17 cellular contexts compared by ENCODE assay signal in the genomic region with DNA sequence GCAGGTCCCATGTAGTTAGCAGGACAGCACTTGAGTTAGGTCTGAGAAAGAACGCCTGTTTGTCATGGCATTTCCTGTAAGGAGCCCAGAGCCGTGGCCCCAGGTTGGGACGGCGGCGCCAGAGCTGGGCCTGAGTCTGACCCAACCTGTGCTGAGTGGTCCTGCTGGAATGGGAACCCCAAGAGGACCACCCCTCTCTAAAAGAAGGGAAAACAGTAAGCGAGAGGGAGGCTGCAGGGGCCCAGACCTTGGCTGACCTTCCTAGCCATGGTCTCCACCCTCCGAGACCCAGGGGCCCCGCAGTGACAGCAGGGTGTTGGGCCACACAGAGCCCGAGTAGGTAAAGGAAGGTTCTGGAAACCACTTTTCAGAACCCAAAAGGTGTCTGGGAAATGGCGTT. TPM values are rescaled to one million over a fixed set of nuclear protein-coding genes. Genes with fewer than 3 reads are reported as not detected.
A peak's percentile ranks its signal among the peaks of the same experiment; 100 is the strongest.
DNase-seq lines count a peak whose midpoint lies in the region; ATAC-seq and TF ChIP-seq lines count a peak whose summit lies in the region.
"Had no signal": no experiment of that assay in that cellular context is flagged by ENCODE, and none has a peak within 500 bp of the region (broad histone marks: within the 10 kb centered on the region; RNA-seq: fewer than 3 reads in every experiment).

No MANE protein-coding gene starts in this region.

- H3F3A ChIP-seq in MM.1S (ENCODE audit: insufficient read depth, low read length) = peaks cover 19% of the 10 kb centered on the region

- TF ChIP-seq POLR2A in heart left ventricle (IDR thresholded peaks at IDR 0.05) = no peak

- H3K4me3 ChIP-seq in heart left ventricle (no peak overlapping the region), MM.1S (ENCODE audit: low read length) (peak overlapping the region; percentile 66), right atrium auricular region (no peak overlapping the region)
- H3K4me3 ChIP-seq: SJSA1 had no signal

- no peaks in the 10 kb centered on the region for H3K9me2 ChIP-seq in MM.1S (replicated peaks; ENCODE audit: insufficient read depth, low read length)

- no peak for TF ChIP-seq CTCF in heart left ventricle (IDR thresholded peaks at IDR 0.05)
- no peak for TF ChIP-seq CTCF in MM.1S (IDR thresholded peaks at IDR 0.05; ENCODE audit: low read length)
- TF ChIP-seq CTCF in right atrium auricular region (IDR thresholded peaks at IDR 0.05) = no peak
- no peak for TF ChIP-seq CTCF in endothelial cell (IDR thresholded peaks at IDR 0.05; ENCODE audit: unreplicated experiment)

- DNase-seq in heart left ventricle = no peak
- no peak for DNase-seq in Right ventricle myocardium inferior (ENCODE audit: missing footprints)
- DNase-seq in MM.1S = no peak
- no peak for DNase-seq in right atrium auricular region (ENCODE audit: low spot score)
- DNase-seq in stimulated activated effector memory CD8-positive, alpha-beta T cell treated with anti-CD3 and anti-CD28 coated beads, Interleukin-12 subunit alpha, Interleukin-12 subunit beta, amount 100 ng/mL, for 72 hours (ENCODE audit: low spot score in 2 of 2) = no peak
- no peak for DNase-seq in endothelial cell (ENCODE audit: low spot score)
- DNase-seq in effector memory CD8-positive, alpha-beta T cell = no peak
- no peak for DNase-seq in activated T-cell treated with anti-CD3 and anti-CD28 coated beads, Interleukin-2, amount 50 U/mL, for 48 hours
- DNase-seq: Karpas-422, NCI-H1930, NCI-H510A, NCI-H82 had no signal

- H3K4me3 Mint-ChIP-seq in stimulated activated effector memory CD8-positive, alpha-beta T cell treated with anti-CD3 and anti-CD28 coated beads, Interleukin-12 subunit alpha, Interleukin-12 subunit beta, amount 100 ng/mL, for 72 hours = no peak overlapping the region
- H3K4me3 Mint-ChIP-seq in endothelial cell (ENCODE audit: unreplicated experiment) = no peak overlapping the region
- no peak overlapping the region for H3K4me3 Mint-ChIP-seq in effector memory CD8-positive, alpha-beta T cell

- peaks cover 0 to 12% (median 0%) of the 10 kb centered on the region in 9 donors for H3K27me3 ChIP-seq in heart left ventricle
- no peaks in the 10 kb centered on the region for H3K27me3 ChIP-seq in MM.1S (replicated peaks; ENCODE audit: insufficient read depth, low read length)
- H3K27me3 ChIP-seq in right atrium auricular region = no peaks in the 10 kb centered on the region
- H3K27me3 ChIP-seq: SJSA1 had no signal

- H3K36me3 ChIP-seq in heart left ventricle (no peaks in the 10 kb centered on the region), MM.1S (replicated peaks; ENCODE audit: insufficient read depth, low read length) (no peaks in the 10 kb centered on the region; the same call in 1 of the 2 replicates), right atrium auricular region (no peaks in the 10 kb centered on the region)
- H3K36me3 ChIP-seq: SJSA1 had no signal

- ATAC-seq in heart left ventricle (no peak), Right ventricle myocardium inferior (no peak)
- ATAC-seq in stimulated activated effector memory CD8-positive, alpha-beta T cell treated with anti-CD3 and anti-CD28 coated beads, Interleukin-12 subunit alpha, Interleukin-12 subunit beta, amount 100 ng/mL, for 72 hours = no peak
- ATAC-seq in effector memory CD8-positive, alpha-beta T cell (replicated peaks) = no peak

- no peaks in the 10 kb centered on the region for H4K20me1 ChIP-seq in MM.1S (ENCODE audit: insufficient read depth, low read length)

- peaks cover 0 to 45% (median 18%) of the 10 kb centered on the region in 12 donors for H3K4me1 ChIP-seq in heart left ventricle
- H3K4me1 ChIP-seq in MM.1S (ENCODE audit: low read length) = peaks cover 43% of the 10 kb centered on the region
- peaks cover 0 to 48% of the 10 kb centered on the region in 2 donors for H3K4me1 ChIP-seq in right atrium auricular region

- H3K36me3 Mint-ChIP-seq in stimulated activated effector memory CD8-positive, alpha-beta T cell treated with anti-CD3 and anti-CD28 coated beads, Interleukin-12 subunit alpha, Interleukin-12 subunit beta, amount 100 ng/mL, for 72 hours = no peaks in the 10 kb centered on the region
- peaks cover 8% of the 10 kb centered on the region for H3K36me3 Mint-ChIP-seq in endothelial cell (ENCODE audit: low read depth, unreplicated experiment)
- peaks cover 3% of the 10 kb centered on the region for H3K36me3 Mint-ChIP-seq in effector memory CD8-positive, alpha-beta T cell (ENCODE audit: insufficient read depth)
- H3K36me3 Mint-ChIP-seq: CD8-positive, alpha-beta memory T cell had no signal

- H3K4me2 ChIP-seq in MM.1S (ENCODE audit: low read depth, low read length) = peak overlapping the region; percentile 100

- intact Hi-C loops in heart left ventricle (cut with DNase I) (loop anchor here in 2 of 10 donors (1.0 to 2.0 kb wide), 2 partner anchors 29 to 32 kb away; a partner anchor contains a TSS), Right ventricle myocardium inferior (cut with DNase I) (no loop called here)

- H3K4me1 Mint-ChIP-seq in stimulated activated effector memory CD8-positive, alpha-beta T cell treated with anti-CD3 and anti-CD28 coated beads, Interleukin-12 subunit alpha, Interleukin-12 subunit beta, amount 100 ng/mL, for 72 hours = peaks cover 10% of the 10 kb centered on the region
- no peaks in the 10 kb centered on the region for H3K4me1 Mint-ChIP-seq in endothelial cell (ENCODE audit: unreplicated experiment)
- H3K4me1 Mint-ChIP-seq in effector memory CD8-positive, alpha-beta T cell (ENCODE audit: low read depth in 2 of 2) = peaks cover 5 to 11% of the 10 kb centered on the region in 2 donors

- peak overlapping the region; percentile 91; the same call in 1 of the 2 replicates for H3K9ac ChIP-seq in MM.1S (ENCODE audit: low read length)

- H3K27me3 Mint-ChIP-seq in endothelial cell (ENCODE audit: unreplicated experiment) = peaks cover 5% of the 10 kb centered on the region
- peaks cover 16 to 34% of the 10 kb centered on the region in 2 donors for H3K27me3 Mint-ChIP-seq in effector memory CD8-positive, alpha-beta T cell

- H3K27ac ChIP-seq in heart left ventricle (peak overlapping the region; percentile 40 to 97 (median 92)), MM.1S (ENCODE audit: low read length) (peak overlapping the region; percentile 98), right atrium auricular region (peak overlapping the region; percentile 93 to 94)
- H3K27ac ChIP-seq: SJSA1 had no signal

- H2AFZ ChIP-seq in MM.1S (ENCODE audit: low read length) = no peak overlapping the region

- H3K27ac Mint-ChIP-seq in stimulated activated effector memory CD8-positive, alpha-beta T cell treated with anti-CD3 and anti-CD28 coated beads, Interleukin-12 subunit alpha, Interleukin-12 subunit beta, amount 100 ng/mL, for 72 hours = peak overlapping the region; percentile 69
- H3K27ac Mint-ChIP-seq in endothelial cell (ENCODE audit: unreplicated experiment) = no peak overlapping the region
- no peak overlapping the region for H3K27ac Mint-ChIP-seq in effector memory CD8-positive, alpha-beta T cell

- peaks cover 44% of the 10 kb centered on the region for H3K79me2 ChIP-seq in MM.1S (ENCODE audit: low read length)

- WGBS in heart left ventricle, 4 donors = 71 to 84% (median 81%) methylated on average over 9 to 10 of the region's 10 CpGs

- no peaks in the 10 kb centered on the region for H3K9me3 Mint-ChIP-seq in stimulated activated effector memory CD8-positive, alpha-beta T cell treated with anti-CD3 and anti-CD28 coated beads, Interleukin-12 subunit alpha, Interleukin-12 subunit beta, amount 100 ng/mL, for 72 hours
- no peaks in the 10 kb centered on the region for H3K9me3 Mint-ChIP-seq in endothelial cell (ENCODE audit: unreplicated experiment)
- H3K9me3 Mint-ChIP-seq in effector memory CD8-positive, alpha-beta T cell = no peaks in the 10 kb centered on the region
- H3K9me3 Mint-ChIP-seq: CD8-positive, alpha-beta memory T cell had no signal

- H3K9me3 ChIP-seq in heart left ventricle (no peaks in the 10 kb centered on the region), MM.1S (replicated peaks; ENCODE audit: insufficient read depth, low read length) (no peaks in the 10 kb centered on the region), right atrium auricular region (no peaks in the 10 kb centered on the region)
- H3K9me3 ChIP-seq: SJSA1 had no signal

RNA-seq across cellular contexts. Expression of a gene that starts 1.8 kb away (rescaled TPM):
- total RNA-seq in heart left ventricle (100 to 1,000 TPM in 2 of 9 donors, 10 to 100 TPM in 6, 1 to 10 TPM in 1; 7.6 to 133 (median 40.3) TPM), Right ventricle myocardium inferior (74.9 TPM), right atrium auricular region (10 to 100 TPM in 1 of 2 donors, 1 to 10 TPM in 1; 7.7 to 51.0 TPM), endothelial cell (ENCODE audit: unreplicated experiment) (not detected)
- 10 to 100 TPM in 1 of 2 donors, 1 to 10 TPM in 1; 6.1 to 50.3 TPM for polyA plus RNA-seq in heart left ventricle
- total RNA-seq: CD8-positive, alpha-beta memory T cell; Daoy; H7; RPMI7951; SJSA1 had no signal
- polyA plus RNA-seq: CD8-positive, alpha-beta memory T cell had no signal

RNA-seq across cellular contexts. Expression of a gene that starts 28.5 kb away (rescaled TPM):
- total RNA-seq in heart left ventricle (10 to 100 TPM in 1 of 9 donors, 1 to 10 TPM in 8; 5.7 to 10.3 (median 7.5) TPM), Right ventricle myocardium inferior (9.4 TPM), right atrium auricular region (1 to 10 TPM; 5.6 to 7.1 TPM), endothelial cell (ENCODE audit: unreplicated experiment) (8.1 TPM)
- polyA plus RNA-seq in heart left ventricle = 1 to 10 TPM; 4.8 to 8.5 TPM

RNA-seq across cellular contexts. Expression of a gene that starts 28.6 kb away (rescaled TPM):
- total RNA-seq in heart left ventricle (100 to 1,000 TPM; 422 to 854 (median 727) TPM), Right ventricle myocardium inferior (811 TPM), right atrium auricular region (100 to 1,000 TPM; 242 to 366 TPM), endothelial cell (ENCODE audit: unreplicated experiment) (73.5 TPM)
- polyA plus RNA-seq in heart left ventricle = 100 to 1,000 TPM; 276 to 861 TPM
